ENCODE assay signal across 1 cellular context in the genomic region with DNA sequence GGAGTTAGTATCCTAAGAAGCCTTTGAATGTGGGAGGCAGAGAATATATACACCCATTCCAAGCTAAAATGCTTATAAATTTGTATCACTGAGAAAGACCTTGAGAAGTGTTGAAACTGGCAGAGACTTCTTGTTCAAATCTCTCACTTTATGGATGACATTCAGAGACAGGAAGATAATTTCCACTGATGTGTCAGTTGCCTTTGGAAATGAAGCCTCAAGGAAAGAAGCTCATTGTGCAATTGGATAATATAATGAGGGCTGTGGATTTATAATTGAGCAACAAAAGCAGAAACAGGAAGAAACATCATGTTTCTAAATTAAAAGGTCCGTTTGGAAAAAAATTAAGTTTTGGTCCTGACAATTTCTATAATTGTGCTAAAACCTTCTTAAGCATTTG.
A peak's percentile ranks its signal among the peaks of the same experiment; 100 is the strongest.
TF ChIP-seq lines count a peak whose summit lies in the region.

No MANE protein-coding gene starts in this region.

TF ChIP-seq in IMR-90, 13 proteins besides CTCF, POLR2A, EP300 and RAD21 (continued from another document):
- TF ChIP-seq, protein P1, sequence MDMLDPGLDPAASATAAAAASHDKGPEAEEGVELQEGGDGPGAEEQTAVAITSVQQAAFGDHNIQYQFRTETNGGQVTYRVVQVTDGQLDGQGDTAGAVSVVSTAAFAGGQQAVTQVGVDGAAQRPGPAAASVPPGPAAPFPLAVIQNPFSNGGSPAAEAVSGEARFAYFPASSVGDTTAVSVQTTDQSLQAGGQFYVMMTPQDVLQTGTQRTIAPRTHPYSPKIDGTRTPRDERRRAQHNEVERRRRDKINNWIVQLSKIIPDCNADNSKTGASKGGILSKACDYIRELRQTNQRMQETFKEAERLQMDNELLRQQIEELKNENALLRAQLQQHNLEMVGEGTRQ (IDR thresholded peaks at IDR 0.05; ENCODE audit: low read depth, low read length), result no peak
- TF ChIP-seq SMC3 (IDR thresholded peaks at IDR 0.05; ENCODE audit: low read depth, low read length), result no peak
- peak; percentile 54 for TF ChIP-seq CEBPB (IDR thresholded peaks at IDR 0.05; ENCODE audit: low read depth, low read length)
